14 cellular contexts compared by ENCODE assay signal in genomic region chr4:88138561-88138960, GRCh38. TPM values are rescaled to one million over a fixed set of nuclear protein-coding genes. Genes with fewer than 3 reads are reported as not detected.
A peak's percentile ranks its signal among the peaks of the same experiment; 100 is the strongest.
DNase-seq lines count a peak whose midpoint lies in the region; ATAC-seq and TF ChIP-seq lines count a peak whose summit lies in the region.
"Had no signal": no experiment of that assay in that cellular context is flagged by ENCODE, and none has a peak within 500 bp of the region (broad histone marks: within the 10 kb centered on the region; RNA-seq: fewer than 3 reads in every experiment).

No MANE protein-coding gene starts in this region.

- H3K9me3 ChIP-seq in SJSA1 (replicated peaks): no peaks in the 10 kb centered on the region
- H3K9me3 ChIP-seq: suprapubic skin had no signal

- peaks cover 32% of the 10 kb centered on the region for H3K4me1 ChIP-seq in SJSA1 (replicated peaks)

- H3K27me3 ChIP-seq in SJSA1 (replicated peaks): no peaks in the 10 kb centered on the region
- H3K27me3 ChIP-seq: suprapubic skin had no signal

- DNase-seq in GM04503 (ENCODE audit: low read depth) (peak; percentile 91), SJSA1 (ENCODE audit: low read depth in 1 of 2, low spot score in 2 of 2) (peak; percentile 57 to 74), fibroblast of mammary gland (ENCODE audit: low read depth) (peak; percentile 69), pulmonary artery endothelial cell (ENCODE audit: low read depth, low spot score) (peak; percentile 27)
- DNase-seq: activated CD8-positive, alpha-beta memory T cell treated with anti-CD3 and anti-CD28 coated beads, Interleukin-2, amount 50 U/mL, for 48 hours; effector CD4-positive, alpha-beta T cell; H9; NCI-H146; NCI-H69 had no signal

- H3K36me3 ChIP-seq in SJSA1: no peaks in the 10 kb centered on the region
- H3K36me3 ChIP-seq: suprapubic skin had no signal

- no peak for TF ChIP-seq CTCF in fibroblast of mammary gland (conservative IDR thresholded peaks at IDR 0.05; ENCODE audit: control insufficient read depth, insufficient read depth, low read depth, low read length)

- H3K4me3 ChIP-seq in SJSA1 (no peak overlapping the region), fibroblast of mammary gland (ENCODE audit: control insufficient read depth, low read depth, low read length) (no peak overlapping the region)
- H3K4me3 ChIP-seq: suprapubic skin had no signal

- H3K27ac ChIP-seq in SJSA1: peak overlapping the region; percentile 78
- H3K27ac ChIP-seq: suprapubic skin had no signal

- ATAC-seq in GM19395 (IDR thresholded peaks at IDR 0.05; ENCODE audit: unreplicated experiment): no peak
- no peak for ATAC-seq in GM21619 (IDR thresholded peaks at IDR 0.05; ENCODE audit: unreplicated experiment)
- ATAC-seq in GM19455 (IDR thresholded peaks at IDR 0.05; ENCODE audit: unreplicated experiment): no peak
- ATAC-seq in HG02981 (IDR thresholded peaks at IDR 0.05; ENCODE audit: unreplicated experiment): no peak

RNA-seq across cellular contexts. Expression of gene ABCG2, which starts 19.9 kb away (rescaled TPM):
- total RNA-seq in SJSA1 (2014; rRNA removed; shearing (Covaris generic)): 11.9 and 14.5 TPM in 2 replicates
- 4.5 and 11.9 TPM in 2 replicates for total RNA-seq in pulmonary artery endothelial cell

Comparison
In these comparisons a context has a peak if more than half of its experiments do, and no peak if none do; other contexts are left out.
1. DNase-seq: peak in every context shown above with its lines; median percentile 91 in GM04503; 69 in fibroblast of mammary gland; 66 in SJSA1; 27 in pulmonary artery endothelial cell.